ENCODE assay signal across 8 cellular contexts in the genomic region with DNA sequence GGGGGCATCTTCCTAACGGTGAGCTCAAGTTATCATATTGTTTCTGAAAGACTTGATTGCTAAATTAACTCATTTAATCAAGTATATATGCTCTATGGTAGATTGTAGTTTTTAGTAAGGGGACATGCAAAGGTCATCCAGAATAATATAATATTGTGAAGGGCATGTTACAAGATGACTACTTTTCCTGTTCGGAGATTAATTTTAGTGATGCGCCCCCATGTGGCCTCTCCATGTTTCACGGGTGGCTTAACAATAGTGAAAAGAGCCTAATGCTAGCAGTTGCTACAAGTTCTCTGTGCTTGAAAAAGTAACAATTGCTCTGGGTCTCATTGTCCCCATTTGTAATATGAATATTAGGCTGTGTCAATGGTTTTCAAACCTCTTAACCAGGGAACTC.
DNase-seq lines count a peak whose midpoint lies in the region; ATAC-seq and TF ChIP-seq lines count a peak whose summit lies in the region.

No MANE protein-coding gene starts in this region.

- TF ChIP-seq CTCF in 22Rv1 (IDR thresholded peaks at IDR 0.05) (peak; percentile 64), GM12873 (IDR thresholded peaks at IDR 0.05; ENCODE audit: insufficient read depth, low read depth, low read length, missing control alignments) (peak; percentile 72), foreskin fibroblast (IDR thresholded peaks at IDR 0.05; ENCODE audit: low read depth, low read length) (peak; percentile 46)

- H3K27ac ChIP-seq in 22Rv1: no peak overlapping the region

- DNase-seq in NCI-H1930 (lab: John Stamatoyannopoulos, UW) (peak; percentile 2 to 5), activated T-cell treated with anti-CD3 and anti-CD28 coated beads for 24 hours (ENCODE audit: low read depth) (peak; percentile 5), foreskin fibroblast (peak in 1 of 2 donors; percentile 34), NK-92 (lab: John Stamatoyannopoulos, UW; ENCODE audit: unreplicated experiment) (no peak)
- DNase-seq in stimulated activated CD4-positive, alpha-beta T cell treated with anti-CD3 and anti-CD28 coated beads, Interleukin-15, amount 100 ng/mL, for 24 hours: peak; percentile 54

- no peak overlapping the region for H3K4me3 ChIP-seq in foreskin fibroblast (ENCODE audit: low read depth in 1 of 2, low read length in 2 of 2)

- no peak for ATAC-seq in HG03097 (IDR thresholded peaks at IDR 0.05; ENCODE audit: low FRiP score, unreplicated experiment)
